Comparison of ENCODE assay signal across 27 cellular contexts in genomic region chr22:39007177-39007576, GRCh38. TPM values are rescaled to one million over a fixed set of nuclear protein-coding genes. Genes with fewer than 3 reads are reported as not detected.
"Had no signal": no experiment of that assay in that cellular context is flagged by ENCODE, and none has a peak within 500 bp of the region (broad histone marks: within the 10 kb centered on the region; RNA-seq: fewer than 3 reads in every experiment).

No MANE protein-coding gene starts in this region.

- H3K36me3 ChIP-seq: stomach, suprapubic skin, thoracic aorta, thyroid gland, tibial artery, tibial nerve, transverse colon, upper lobe of left lung, upper lobe of right lung, uterus, vagina had no signal

- H3K27ac Mint-ChIP-seq: stimulated activated effector memory CD8-positive, alpha-beta T cell treated with anti-CD3 and anti-CD28 coated beads, Interleukin-12 subunit alpha, Interleukin-12 subunit beta, amount 100 ng/mL, for 72 hours; stimulated activated naive CD8-positive, alpha-beta T cell treated with anti-CD3 and anti-CD28 coated beads, Interleukin-15, amount 100 ng/mL, for 72 hours; stimulated activated naive CD8-positive, alpha-beta T cell treated with anti-CD3 and anti-CD28 coated beads, Interleukin-15, Interleukin-2, amounts not matched to agents 100 ng/mL and 50 ng/mL, for 24 hours; type B pancreatic cell had no signal

- H3K36me3 Mint-ChIP-seq: stimulated activated effector memory CD8-positive, alpha-beta T cell treated with anti-CD3 and anti-CD28 coated beads, Interleukin-12 subunit alpha, Interleukin-12 subunit beta, amount 100 ng/mL, for 72 hours; stimulated activated memory B cell treated with anti-CD40 and anti-IgM and Interleukin-4, amounts not matched to agents 10 μg/mL and 1 μg/mL and 100 μg/mL, for 72 hours; stimulated activated naive B cell treated with anti-CD40 and anti-IgM and Interleukin-4, amounts not matched to agents 10 μg/mL and 1 μg/mL and 100 μg/mL, for 72 hours; type B pancreatic cell had no signal

- H3K4me3 Mint-ChIP-seq: stimulated activated effector memory CD8-positive, alpha-beta T cell treated with anti-CD3 and anti-CD28 coated beads, Interleukin-12 subunit alpha, Interleukin-12 subunit beta, amount 100 ng/mL, for 72 hours; stimulated activated memory B cell treated with anti-CD40 and anti-IgM and Interleukin-4, amounts not matched to agents 10 μg/mL and 1 μg/mL and 100 μg/mL, for 72 hours; stimulated activated naive B cell treated with anti-CD40 and anti-IgM and Interleukin-4, amounts not matched to agents 10 μg/mL and 1 μg/mL and 100 μg/mL, for 72 hours; stimulated activated naive CD8-positive, alpha-beta T cell treated with anti-CD3 and anti-CD28 coated beads, Interleukin-15, amount 100 ng/mL, for 72 hours; stimulated activated naive CD8-positive, alpha-beta T cell treated with anti-CD3 and anti-CD28 coated beads, Interleukin-15, Interleukin-2, amounts not matched to agents 100 ng/mL and 50 ng/mL, for 24 hours; type B pancreatic cell had no signal

- H3K27me3 Mint-ChIP-seq: stimulated activated memory B cell treated with anti-CD40 and anti-IgM and Interleukin-4, amounts not matched to agents 10 μg/mL and 1 μg/mL and 100 μg/mL, for 72 hours; stimulated activated naive B cell treated with anti-CD40 and anti-IgM and Interleukin-4, amounts not matched to agents 10 μg/mL and 1 μg/mL and 100 μg/mL, for 72 hours; stimulated activated naive CD8-positive, alpha-beta T cell treated with anti-CD3 and anti-CD28 coated beads, Interleukin-15, amount 100 ng/mL, for 72 hours; stimulated activated naive CD8-positive, alpha-beta T cell treated with anti-CD3 and anti-CD28 coated beads, Interleukin-15, Interleukin-2, amounts not matched to agents 100 ng/mL and 50 ng/mL, for 24 hours; type B pancreatic cell had no signal

- H3K27ac ChIP-seq: stomach, suprapubic skin, testis, thoracic aorta, thyroid gland, tibial artery, tibial nerve, transverse colon, upper lobe of left lung, upper lobe of right lung, uterus, vagina had no signal

- ATAC-seq: stimulated activated effector memory CD8-positive, alpha-beta T cell treated with anti-CD3 and anti-CD28 coated beads, Interleukin-12 subunit alpha, Interleukin-12 subunit beta, amount 100 ng/mL, for 72 hours; stimulated activated naive CD8-positive, alpha-beta T cell treated with anti-CD3 and anti-CD28 coated beads, Interleukin-15, amount 100 ng/mL, for 72 hours; stimulated activated naive CD8-positive, alpha-beta T cell treated with anti-CD3 and anti-CD28 coated beads, Interleukin-15, Interleukin-2, amounts not matched to agents 100 U/mL and 50 U/mL, for 24 hours had no signal

- DNase-seq: stimulated activated CD4-positive, alpha-beta T cell treated with anti-CD3 and anti-CD28 coated beads, Interleukin-2, amount 100 ng/mL, for 48 hours; stimulated activated CD4-positive, alpha-beta T cell treated with anti-CD3 and anti-CD28 coated beads, Interleukin-4, amount 100 ng/mL, for 1 hour; stimulated activated CD4-positive, alpha-beta T cell treated with anti-CD3 and anti-CD28 coated beads, Interleukin-4, amount 100 ng/mL, for 24 hours; stimulated activated CD4-positive, alpha-beta T cell treated with anti-CD3 and anti-CD28 coated beads, Interleukin-4, amount 100 ng/mL, for 4 hours; stimulated activated CD8-positive, alpha-beta memory T cell treated with anti-CD3 and anti-CD28 coated beads, Interleukin-4, amount 100 ng/mL, for 48 hours; stimulated activated naive B cell treated with anti-CD40 and anti-IgM and Interleukin-4, amounts not matched to agents 10 μg/mL and 1 μg/mL and 100 μg/mL, for 72 hours; stimulated activated naive CD4-positive, alpha-beta T cell treated with Interleukin-2 at 50 U/mL for 16 hours; stimulated activated naive CD8-positive, alpha-beta T cell treated with anti-CD3 and anti-CD28 coated beads, Interleukin-15, amount 100 ng/mL, for 72 hours; stimulated activated naive CD8-positive, alpha-beta T cell treated with anti-CD3 and anti-CD28 coated beads, Interleukin-15, Interleukin-2, amounts not matched to agents 100 U/mL and 50 U/mL, for 24 hours; stomach; substantia nigra; testis; thyroid gland; tibial artery; transverse colon; upper lobe of right lung; uterus had no signal

- H3K4me1 ChIP-seq: uterus had no signal

- H3K4me3 ChIP-seq: stomach, suprapubic skin, testis, thoracic aorta, thyroid gland, tibial artery, tibial nerve, transverse colon, upper lobe of left lung, upper lobe of right lung, uterus, vagina had no signal

- H3K9me3 ChIP-seq: stomach, suprapubic skin, testis, thoracic aorta, thyroid gland, tibial artery, tibial nerve, transverse colon, upper lobe of left lung, upper lobe of right lung, uterus, vagina had no signal

- H3K9me3 Mint-ChIP-seq: stimulated activated effector memory CD8-positive, alpha-beta T cell treated with anti-CD3 and anti-CD28 coated beads, Interleukin-12 subunit alpha, Interleukin-12 subunit beta, amount 100 ng/mL, for 72 hours; stimulated activated memory B cell treated with anti-CD40 and anti-IgM and Interleukin-4, amounts not matched to agents 10 μg/mL and 1 μg/mL and 100 μg/mL, for 72 hours; stimulated activated naive B cell treated with anti-CD40 and anti-IgM and Interleukin-4, amounts not matched to agents 10 μg/mL and 1 μg/mL and 100 μg/mL, for 72 hours; stimulated activated naive CD8-positive, alpha-beta T cell treated with anti-CD3 and anti-CD28 coated beads, Interleukin-15, amount 100 ng/mL, for 72 hours; stimulated activated naive CD8-positive, alpha-beta T cell treated with anti-CD3 and anti-CD28 coated beads, Interleukin-15, Interleukin-2, amounts not matched to agents 100 ng/mL and 50 ng/mL, for 24 hours; type B pancreatic cell had no signal

- H3K27me3 ChIP-seq: stomach, suprapubic skin, testis, thyroid gland, tibial artery, tibial nerve, transverse colon, upper lobe of left lung, upper lobe of right lung, uterus, vagina had no signal

RNA-seq across cellular contexts. Expression of gene APOBEC3D, which starts 13.8 kb away (rescaled TPM):
- total RNA-seq: suprapubic skin had no signal

RNA-seq across cellular contexts. Expression of gene APOBEC3B, which starts 25.0 kb away (rescaled TPM):
- total RNA-seq: temporal lobe, vagina had no signal

RNA-seq across cellular contexts. Expression of gene APOBEC3A, which starts 49.8 kb away (rescaled TPM):
- total RNA-seq: uterus, vagina had no signal
